ENCODE assay signal across 1 cellular context in the genomic region with DNA sequence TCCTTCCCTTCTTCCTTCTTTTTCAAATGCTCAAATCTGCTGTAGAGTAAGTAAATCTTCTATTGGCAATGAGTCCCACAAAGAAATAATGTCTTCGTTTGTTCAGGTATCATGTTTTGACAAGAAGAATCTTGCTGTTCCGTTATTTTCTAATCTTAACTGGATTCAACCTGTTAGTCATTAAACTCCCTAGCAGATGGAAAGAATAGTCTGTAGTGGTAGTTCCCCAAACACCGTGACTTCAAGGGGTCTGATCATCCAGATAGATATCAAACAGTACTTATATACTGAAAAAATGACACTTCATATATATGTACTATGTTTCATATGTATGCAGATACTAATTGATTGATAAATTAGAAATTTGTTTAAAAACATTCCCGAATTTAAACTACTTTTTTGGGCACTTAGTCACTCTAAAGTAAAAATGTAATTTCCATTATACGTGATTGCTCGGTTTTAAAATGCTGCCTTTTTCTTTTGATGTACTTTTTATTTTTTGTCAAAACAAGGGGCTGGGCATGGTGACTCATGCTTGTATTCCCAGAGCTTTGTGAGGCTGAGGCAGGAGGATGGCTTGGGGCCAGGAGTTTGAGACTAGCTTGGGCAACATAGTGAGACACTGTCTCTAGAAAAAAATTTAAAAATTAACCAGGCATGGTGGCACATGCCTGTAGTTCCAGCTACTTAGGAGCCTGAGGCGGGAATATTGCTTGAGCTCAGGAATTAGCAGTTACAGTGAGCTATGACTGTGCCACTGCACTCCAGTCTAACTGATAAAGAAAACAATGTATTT.
TF ChIP-seq lines count a peak whose summit lies in the region.

No MANE protein-coding gene starts in this region.

TF ChIP-seq in SK-N-SH, 30 proteins besides CTCF, POLR2A, EP300 and RAD21 (continued from another document):
- TF ChIP-seq, protein P1, sequence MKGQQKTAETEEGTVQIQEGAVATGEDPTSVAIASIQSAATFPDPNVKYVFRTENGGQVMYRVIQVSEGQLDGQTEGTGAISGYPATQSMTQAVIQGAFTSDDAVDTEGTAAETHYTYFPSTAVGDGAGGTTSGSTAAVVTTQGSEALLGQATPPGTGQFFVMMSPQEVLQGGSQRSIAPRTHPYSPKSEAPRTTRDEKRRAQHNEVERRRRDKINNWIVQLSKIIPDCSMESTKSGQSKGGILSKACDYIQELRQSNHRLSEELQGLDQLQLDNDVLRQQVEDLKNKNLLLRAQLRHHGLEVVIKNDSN (IDR thresholded peaks at IDR 0.05; ENCODE audit: borderline replicate concordance, low read depth), result no peak
- TF ChIP-seq ELF1 (IDR thresholded peaks at IDR 0.05) (no peak), SMC3 (IDR thresholded peaks at IDR 0.05; ENCODE audit: low read depth, low read length) (no peak), YY1 (IDR thresholded peaks at IDR 0.05; ENCODE audit: low read depth) (no peak), RCOR1 (IDR thresholded peaks at IDR 0.05; ENCODE audit: low read length) (no peak), FOXJ3 (CRISPR knock-in tag; IDR thresholded peaks at IDR 0.05) (no peak), CHD2 (IDR thresholded peaks at IDR 0.05; ENCODE audit: low read length, partially characterized antibody) (no peak), EZH2phosphoT487 (IDR thresholded peaks at IDR 0.05; ENCODE audit: borderline replicate concordance, low read depth) (no peak), FOSL2 (IDR thresholded peaks at IDR 0.05; ENCODE audit: borderline replicate concordance, low read depth) (peak; percentile 88), RFX5 (IDR thresholded peaks at IDR 0.05; ENCODE audit: low read length) (no peak), NFIC (IDR thresholded peaks at IDR 0.05; ENCODE audit: borderline replicate concordance) (peak; percentile 86), RXRA (IDR thresholded peaks at IDR 0.05; ENCODE audit: borderline replicate concordance, low read depth) (no peak), TEAD4 (IDR thresholded peaks at IDR 0.05; ENCODE audit: borderline replicate concordance, insufficient read depth) (no peak)
- TF ChIP-seq, protein P2, sequence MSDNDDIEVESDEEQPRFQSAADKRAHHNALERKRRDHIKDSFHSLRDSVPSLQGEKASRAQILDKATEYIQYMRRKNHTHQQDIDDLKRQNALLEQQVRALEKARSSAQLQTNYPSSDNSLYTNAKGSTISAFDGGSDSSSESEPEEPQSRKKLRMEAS (IDR thresholded peaks at IDR 0.05; ENCODE audit: low read depth), result peak; percentile 71
- TF ChIP-seq, protein P3, sequence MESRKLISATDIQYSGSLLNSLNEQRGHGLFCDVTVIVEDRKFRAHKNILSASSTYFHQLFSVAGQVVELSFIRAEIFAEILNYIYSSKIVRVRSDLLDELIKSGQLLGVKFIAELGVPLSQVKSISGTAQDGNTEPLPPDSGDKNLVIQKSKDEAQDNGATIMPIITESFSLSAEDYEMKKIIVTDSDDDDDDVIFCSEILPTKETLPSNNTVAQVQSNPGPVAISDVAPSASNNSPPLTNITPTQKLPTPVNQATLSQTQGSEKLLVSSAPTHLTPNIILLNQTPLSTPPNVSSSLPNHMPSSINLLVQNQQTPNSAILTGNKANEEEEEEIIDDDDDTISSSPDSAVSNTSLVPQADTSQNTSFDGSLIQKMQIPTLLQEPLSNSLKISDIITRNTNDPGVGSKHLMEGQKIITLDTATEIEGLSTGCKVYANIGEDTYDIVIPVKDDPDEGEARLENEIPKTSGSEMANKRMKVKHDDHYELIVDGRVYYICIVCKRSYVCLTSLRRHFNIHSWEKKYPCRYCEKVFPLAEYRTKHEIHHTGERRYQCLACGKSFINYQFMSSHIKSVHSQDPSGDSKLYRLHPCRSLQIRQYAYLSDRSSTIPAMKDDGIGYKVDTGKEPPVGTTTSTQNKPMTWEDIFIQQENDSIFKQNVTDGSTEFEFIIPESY (IDR thresholded peaks at IDR 0.05; ENCODE audit: borderline replicate concordance, low read depth), result no peak
